In the genomic region with DNA sequence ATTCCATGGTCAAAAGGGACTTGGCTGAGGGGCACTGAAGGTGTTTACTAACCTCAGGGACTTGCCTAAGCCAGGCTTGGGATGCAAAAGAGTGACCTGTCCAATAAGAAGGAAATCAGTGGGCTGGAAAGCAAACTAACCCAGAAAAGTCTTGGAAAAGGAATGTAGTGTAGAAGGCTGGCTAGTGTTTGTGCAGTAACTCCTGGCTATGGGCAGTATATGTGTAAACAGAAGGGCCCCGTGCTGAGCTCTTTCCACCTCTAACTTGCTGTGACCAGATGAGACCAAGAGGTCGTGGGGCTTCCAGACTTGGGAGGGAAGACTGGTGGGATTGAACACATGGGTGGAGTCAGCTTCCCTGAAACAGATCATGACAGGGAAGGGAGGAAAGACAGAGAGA, we compare ENCODE assay signal across 11 cellular contexts. TPM values are rescaled to one million over a fixed set of nuclear protein-coding genes. Genes with fewer than 3 reads are reported as not detected.
DNase-seq lines count a peak whose midpoint lies in the region; ATAC-seq, FAIRE-seq and TF ChIP-seq lines count a peak whose summit lies in the region.
"Had no signal": no experiment of that assay in that cellular context is flagged by ENCODE, and none has a peak within 500 bp of the region (broad histone marks: within the 10 kb centered on the region; RNA-seq: fewer than 3 reads in every experiment).

No MANE protein-coding gene starts in this region.

- H2AFZ ChIP-seq in HepG2 (ENCODE audit: low read length) (no peak overlapping the region), astrocyte (ENCODE audit: low read depth, low read length) (no peak overlapping the region)

- H3K27ac Mint-ChIP-seq in astrocyte (ENCODE audit: unreplicated experiment), result peak overlapping the region; percentile 69
- H3K27ac Mint-ChIP-seq in naive B cell, result peak overlapping the region in 3 of 6 donors; percentile 48 to 75 (median 57)

- intact Hi-C loops in HepG2 (cut with micrococcal nuclease; ENCODE audit: unreplicated experiment) (no loop called here), right lobe of liver (cut with DNase I) (no loop called here), vagina (cut with DNase I) (no loop called here)

- DNase-seq in HepG2 (ENCODE audit: low spot score), result no peak
- DNase-seq in right lobe of liver, result no peak
- no peak for DNase-seq in astrocyte (ENCODE audit: low read depth)
- no peak for DNase-seq in naive B cell
- DNase-seq in vagina (ENCODE audit: extremely low spot score in 2 of 2), result no peak
- no peak for DNase-seq in NCI-H1105 (lab: John Stamatoyannopoulos, UW)
- DNase-seq in NAMALWA (ENCODE audit: low spot score), result no peak
- DNase-seq: adrenal gland, kidney had no signal

- TF ChIP-seq POLR2A in HepG2 (IDR thresholded peaks at IDR 0.05; ENCODE audit: insufficient read depth in 1 of 2, low read depth in 2 of 2, low read length in 2 of 2) (no peak), right lobe of liver (IDR thresholded peaks at IDR 0.05) (no peak), vagina (IDR thresholded peaks at IDR 0.05) (no peak)

- no peaks in the 10 kb centered on the region for H4K20me1 ChIP-seq in HepG2 (ENCODE audit: insufficient read depth, low read length)
- no peaks in the 10 kb centered on the region for H4K20me1 ChIP-seq in astrocyte (ENCODE audit: insufficient read depth, low read length)

- CTCF ChIA-PET in HepG2 (lab: Yijun Ruan, JAX; ENCODE audit: low intra/inter-chr PET ratio, low total read pairs), result no interaction called here

- H3K27ac ChIP-seq in HepG2 (ENCODE audit: extremely low read length, insufficient read depth, low read length) (peak overlapping the region; percentile 29), right lobe of liver (no peak overlapping the region), astrocyte (ENCODE audit: low read depth, low read length) (no peak overlapping the region), vagina (peak overlapping the region; percentile 33)

- H3K9ac ChIP-seq in HepG2 (ENCODE audit: insufficient read depth, low read depth, low read length), result peak overlapping the region; percentile 31; the same call in 1 of the 2 replicates
- no peak overlapping the region for H3K9ac ChIP-seq in astrocyte (ENCODE audit: low read length)

- POLR2A ChIA-PET in HepG2 (lab: Yijun Ruan, JAX), result interaction anchor here (0.9 to 9.1 kb wide), 5 partner anchors 10 to 35 kb away, joined by 3 to 150 read pairs (median 8); partner anchors contain the start of gene ANXA9

- ATAC-seq in HepG2 (no peak), right lobe of liver (no peak), naive B cell (ENCODE audit: low read depth in 2 of 2) (no peak), GM21619 (IDR thresholded peaks at IDR 0.05; ENCODE audit: unreplicated experiment) (no peak)

- no peak for TF ChIP-seq CTCF in HepG2 (CRISPR knock-in tag; IDR thresholded peaks at IDR 0.05)
- no peak for TF ChIP-seq CTCF in right lobe of liver (IDR thresholded peaks at IDR 0.05)
- no peak for TF ChIP-seq CTCF in astrocyte (IDR thresholded peaks at IDR 0.05; ENCODE audit: insufficient read depth, low read depth, low read length)
- no peak for TF ChIP-seq CTCF in vagina (IDR thresholded peaks at IDR 0.05)

- no TSS peak for BruUV-seq in HepG2 (replicated peaks; lab: Mats Ljungman, UMichigan)

- in situ Hi-C loops in HepG2 (cut with HindIII; ENCODE audit: extremely low pct_ligation_motif_present, low pct_unique_long_range_greater_than_20kb), result no loop called here

- WGBS in HepG2 (ENCODE audit: low lambda C conversion rate), result 12% methylated on average over 2 of the region's 2 CpGs
- WGBS in right lobe of liver (ENCODE audit: insufficient coverage, low coverage, low lambda C conversion rate, missing lambda C conversion rate), result 21% methylated on average over 2 of the region's 2 CpGs

- H3K4me1 Mint-ChIP-seq in astrocyte (ENCODE audit: low read depth, unreplicated experiment) (peaks cover 45% of the 10 kb centered on the region), naive B cell (peaks cover 37 to 51% (median 47%) of the 10 kb centered on the region in 3 donors)

- peaks cover 15% of the 10 kb centered on the region for H3K79me2 ChIP-seq in HepG2 (ENCODE audit: insufficient read depth, low read length)
- peaks cover 3% of the 10 kb centered on the region for H3K79me2 ChIP-seq in astrocyte (ENCODE audit: insufficient read depth, low read length)

- TF ChIP-seq RAD21 in HepG2 (CRISPR knock-in tag; IDR thresholded peaks at IDR 0.05), result no peak

- H3K4me3 Mint-ChIP-seq in astrocyte (ENCODE audit: unreplicated experiment) (no peak overlapping the region), naive B cell (peak overlapping the region in 6 of 8 donors; percentile 3 to 61 (median 25))

- H3K4me3 ChIP-seq in HepG2 (replicated peaks in 1 of 3; ENCODE audit: insufficient read depth in 1 of 3, low read depth in 2 of 3, low read length in 3 of 3) (no peak overlapping the region; a peak in 1 of 6 replicates), right lobe of liver (no peak overlapping the region), astrocyte (ENCODE audit: insufficient read depth, low read depth, low read length) (no peak overlapping the region), vagina (peak overlapping the region in 1 of 2 donors; percentile 16)
- H3K4me3 ChIP-seq: HAP-1 had no signal

- H3K4me1 ChIP-seq in HepG2 (ENCODE audit: insufficient read depth, low read length) (peaks cover 60% of the 10 kb centered on the region), right lobe of liver (peaks cover 0 to 38% (median 17%) of the 10 kb centered on the region in 4 donors), astrocyte (ENCODE audit: insufficient read depth, low read length) (peaks cover 51% of the 10 kb centered on the region), vagina (peaks cover 51% of the 10 kb centered on the region)

- no peaks in the 10 kb centered on the region for H3K9me3 ChIP-seq in HepG2 (ENCODE audit: low read length)
- H3K9me3 ChIP-seq in right lobe of liver, result no peaks in the 10 kb centered on the region
- H3K9me3 ChIP-seq in astrocyte (ENCODE audit: insufficient read depth, low read depth, low read length), result no peaks in the 10 kb centered on the region
- H3K9me3 ChIP-seq in vagina, result no peaks in the 10 kb centered on the region
- H3K9me3 ChIP-seq: adrenal gland, HAP-1 had no signal

- H3K27me3 ChIP-seq in HepG2 (ENCODE audit: control insufficient read depth in 1 of 2, insufficient read depth in 2 of 2, low read length in 2 of 2) (no peaks in the 10 kb centered on the region; a peak in 1 of 5 replicates), right lobe of liver (no peaks in the 10 kb centered on the region), astrocyte (ENCODE audit: insufficient read depth, low read length) (no peaks in the 10 kb centered on the region), vagina (no peaks in the 10 kb centered on the region)
- H3K27me3 ChIP-seq: adrenal gland had no signal

- H3K9me3 Mint-ChIP-seq in astrocyte (ENCODE audit: unreplicated experiment) (no peaks in the 10 kb centered on the region), naive B cell (no peaks in the 10 kb centered on the region)

- no peak for FAIRE-seq in HepG2 (lab: Jason Lieb, UNC)
- FAIRE-seq in astrocyte (lab: Jason Lieb, UNC), result no peak
- FAIRE-seq: kidney had no signal

- H3K27me3 Mint-ChIP-seq in astrocyte (ENCODE audit: low read depth, unreplicated experiment), result no peaks in the 10 kb centered on the region
- no peaks in the 10 kb centered on the region for H3K27me3 Mint-ChIP-seq in naive B cell

- TF ChIP-seq EP300 in HepG2 (IDR thresholded peaks at IDR 0.05; ENCODE audit: low read depth in 2 of 2, low read length in 2 of 2), result no peak
- TF ChIP-seq EP300 in HepG2 (CRISPR knock-in tag; IDR thresholded peaks at IDR 0.05; ENCODE audit: borderline replicate concordance), result no peak

- H3K36me3 Mint-ChIP-seq in astrocyte (ENCODE audit: low read depth, unreplicated experiment), result peaks cover 5% of the 10 kb centered on the region
- H3K36me3 Mint-ChIP-seq in naive B cell, result peaks cover 4 to 8% of the 10 kb centered on the region in 2 donors

- peaks cover 7 to 31% of the 10 kb centered on the region in 2 experiments; a peak in 4 of 5 replicates for H3K36me3 ChIP-seq in HepG2 (replicated peaks in 1 of 2; ENCODE audit: control insufficient read depth in 1 of 2, insufficient read depth in 2 of 2, low read length in 2 of 2)
- H3K36me3 ChIP-seq in right lobe of liver, result peaks cover 0 to 27% (median 10%) of the 10 kb centered on the region in 4 donors
- H3K36me3 ChIP-seq in astrocyte (ENCODE audit: insufficient read depth, low read length), result no peaks in the 10 kb centered on the region
- H3K36me3 ChIP-seq in vagina, result peaks cover 0 to 34% of the 10 kb centered on the region in 2 donors

- H3K4me2 ChIP-seq in HepG2 (ENCODE audit: low read depth, low read length) (peak overlapping the region; percentile 65), astrocyte (ENCODE audit: low read length) (no peak overlapping the region)

RNA-seq across cellular contexts. Expression of gene MINDY1, which starts 4.1 kb away (rescaled TPM):
- total RNA-seq in HepG2 (2016; rRNA removed; fragmentation: Illumina TruSeq; extraction: Trizol) (9.2 and 11.1 TPM in 2 replicates), right lobe of liver (10 to 100 TPM; 10.1 to 19.7 (median 15.4) TPM), astrocyte (8.5 and 8.8 TPM in 2 replicates), vagina (27.0 TPM)
- total RNA-seq in HepG2 (2016; cell fraction: cytosol; rRNA removed; fragmentation: Illumina TruSeq; extraction: Trizol; ENCODE audit: low read depth), result 1.5 and 1.9 TPM in 2 replicates
- 8.8 and 11.0 TPM in 2 replicates for total RNA-seq in HepG2 (2016; cell fraction: insoluble cytoplasmic fraction; rRNA removed; fragmentation: Illumina TruSeq; extraction: Trizol)
- 3.7 and 4.9 TPM in 2 replicates for total RNA-seq in HepG2 (2016; cell fraction: membrane; rRNA removed; fragmentation: Illumina TruSeq; extraction: Trizol)
- 8.5 and 8.9 TPM in 2 replicates for total RNA-seq in HepG2 (2016; cell fraction: nucleus; rRNA removed; fragmentation: Illumina TruSeq; extraction: Trizol)
- polyA plus RNA-seq in HepG2 (2011; rRNA removed) (15.0 and 18.0 TPM in 2 replicates), naive B cell (ENCODE audit: low read depth in 6 of 6) (1 to 10 TPM; 2.4 to 8.8 (median 3.5) TPM)
- polyA plus RNA-seq in HepG2 (2011; cell fraction: cytosol; rRNA removed), result 7.7 and 9.4 TPM in 2 replicates
- polyA plus RNA-seq in HepG2 (2011; cell fraction: nucleus; rRNA removed), result 31.0 and 32.8 TPM in 2 replicates
- 8.2 and 9.6 TPM in 2 replicates for polyA plus RNA-seq in HepG2 (2012)
- polyA plus RNA-seq in HepG2 (2016; cell fraction: cytosol; fragmentation: Illumina TruSeq; extraction: Trizol; ENCODE audit: low read depth), result 0.92 and 1.1 TPM in 2 replicates
- polyA plus RNA-seq in HepG2 (2016; cell fraction: insoluble cytoplasmic fraction; fragmentation: Illumina TruSeq; extraction: Trizol; ENCODE audit: low read depth), result 7.1 and 9.8 TPM in 2 replicates
- 2.3 and 3.0 TPM in 2 replicates for polyA plus RNA-seq in HepG2 (2016; cell fraction: membrane; fragmentation: Illumina TruSeq; extraction: Trizol; ENCODE audit: low read depth)
- 13.4 and 14.4 TPM in 2 replicates for polyA plus RNA-seq in HepG2 (2016; cell fraction: nucleus; fragmentation: Illumina TruSeq; extraction: Trizol; ENCODE audit: insufficient read depth, low read depth)
- 24.5 and 31.9 TPM in 2 replicates for polyA minus RNA-seq in HepG2 (2011; rRNA and poly(A)+ RNA removed; ENCODE audit: low replicate concordance)
- polyA minus RNA-seq in HepG2 (2011; cell fraction: cytosol; rRNA and poly(A)+ RNA removed), result 13.3 and 14.8 TPM in 2 replicates
- polyA minus RNA-seq in HepG2 (2011; cell fraction: nucleus; rRNA and poly(A)+ RNA removed), result 13.6 and 15.3 TPM in 2 replicates

RNA-seq across cellular contexts. Expression of gene PRUNE1, which starts 5.6 kb away (rescaled TPM):
- 19.0 and 26.2 TPM in 2 replicates for total RNA-seq in HepG2 (2016; rRNA removed; fragmentation: Illumina TruSeq; extraction: Trizol)
- 12.5 and 13.5 TPM in 2 replicates for total RNA-seq in HepG2 (2016; cell fraction: cytosol; rRNA removed; fragmentation: Illumina TruSeq; extraction: Trizol; ENCODE audit: low read depth)
- total RNA-seq in HepG2 (2016; cell fraction: insoluble cytoplasmic fraction; rRNA removed; fragmentation: Illumina TruSeq; extraction: Trizol), result 18.9 and 24.2 TPM in 2 replicates
- 15.0 and 18.8 TPM in 2 replicates for total RNA-seq in HepG2 (2016; cell fraction: membrane; rRNA removed; fragmentation: Illumina TruSeq; extraction: Trizol)
- 10.4 and 11.9 TPM in 2 replicates for total RNA-seq in HepG2 (2016; cell fraction: nucleus; rRNA removed; fragmentation: Illumina TruSeq; extraction: Trizol)
- polyA plus RNA-seq in HepG2 (2011; rRNA removed), result 24.4 and 31.9 TPM in 2 replicates
- 27.4 and 28.5 TPM in 2 replicates for polyA plus RNA-seq in HepG2 (2011; cell fraction: cytosol; rRNA removed)
- 14.1 and 14.8 TPM in 2 replicates for polyA plus RNA-seq in HepG2 (2011; cell fraction: nucleus; rRNA removed)
- polyA plus RNA-seq in HepG2 (2012), result 15.7 and 18.3 TPM in 2 replicates
- polyA plus RNA-seq in HepG2 (2016; cell fraction: cytosol; fragmentation: Illumina TruSeq; extraction: Trizol; ENCODE audit: low read depth), result 4.3 and 5.1 TPM in 2 replicates
- 30.3 and 30.6 TPM in 2 replicates for polyA plus RNA-seq in HepG2 (2016; cell fraction: insoluble cytoplasmic fraction; fragmentation: Illumina TruSeq; extraction: Trizol; ENCODE audit: low read depth)
- 12.6 and 13.9 TPM in 2 replicates for polyA plus RNA-seq in HepG2 (2016; cell fraction: membrane; fragmentation: Illumina TruSeq; extraction: Trizol; ENCODE audit: low read depth)
- 18.7 and 18.9 TPM in 2 replicates for polyA plus RNA-seq in HepG2 (2016; cell fraction: nucleus; fragmentation: Illumina TruSeq; extraction: Trizol; ENCODE audit: insufficient read depth, low read depth)
- 47.8 and 51.4 TPM in 2 replicates for polyA minus RNA-seq in HepG2 (2011; rRNA and poly(A)+ RNA removed; ENCODE audit: low replicate concordance)
- 18.1 and 20.1 TPM in 2 replicates for polyA minus RNA-seq in HepG2 (2011; cell fraction: cytosol; rRNA and poly(A)+ RNA removed)
- polyA minus RNA-seq in HepG2 (2011; cell fraction: nucleus; rRNA and poly(A)+ RNA removed), result 10.6 and 12.7 TPM in 2 replicates
- total RNA-seq in right lobe of liver, result 10 to 100 TPM in 4 of 6 experiments, 1 to 10 TPM in 2; 4.7 to 12.0 (median 10.1) TPM
- total RNA-seq in astrocyte, result 14.3 and 17.6 TPM in 2 replicates
- 10 to 100 TPM; 40.2 to 89.9 (median 48.7) TPM for polyA plus RNA-seq in naive B cell (ENCODE audit: low read depth in 6 of 6)
- 25.5 TPM for total RNA-seq in vagina

RNA-seq across cellular contexts. Expression of gene ANXA9, which starts 20.5 kb away (rescaled TPM):
- 23.9 and 29.9 TPM in 2 replicates for total RNA-seq in HepG2 (2016; rRNA removed; fragmentation: Illumina TruSeq; extraction: Trizol)
- total RNA-seq in HepG2 (2016; cell fraction: cytosol; rRNA removed; fragmentation: Illumina TruSeq; extraction: Trizol; ENCODE audit: low read depth), result 23.6 and 28.6 TPM in 2 replicates
- 24.2 and 31.1 TPM in 2 replicates for total RNA-seq in HepG2 (2016; cell fraction: insoluble cytoplasmic fraction; rRNA removed; fragmentation: Illumina TruSeq; extraction: Trizol)
- total RNA-seq in HepG2 (2016; cell fraction: membrane; rRNA removed; fragmentation: Illumina TruSeq; extraction: Trizol), result 36.8 and 45.0 TPM in 2 replicates
- 13.1 and 16.4 TPM in 2 replicates for total RNA-seq in HepG2 (2016; cell fraction: nucleus; rRNA removed; fragmentation: Illumina TruSeq; extraction: Trizol)
- 13.3 and 14.3 TPM in 2 replicates for polyA plus RNA-seq in HepG2 (2011; rRNA removed)
- polyA plus RNA-seq in HepG2 (2011; cell fraction: cytosol; rRNA removed), result 13.7 and 18.5 TPM in 2 replicates
- 22.7 and 24.4 TPM in 2 replicates for polyA plus RNA-seq in HepG2 (2011; cell fraction: nucleus; rRNA removed)
- 8.0 and 10.7 TPM in 2 replicates for polyA plus RNA-seq in HepG2 (2012)
- polyA plus RNA-seq in HepG2 (2016; cell fraction: cytosol; fragmentation: Illumina TruSeq; extraction: Trizol; ENCODE audit: low read depth), result 31.8 and 41.1 TPM in 2 replicates
- polyA plus RNA-seq in HepG2 (2016; cell fraction: insoluble cytoplasmic fraction; fragmentation: Illumina TruSeq; extraction: Trizol; ENCODE audit: low read depth), result 34.4 and 34.7 TPM in 2 replicates
- 37.6 and 45.5 TPM in 2 replicates for polyA plus RNA-seq in HepG2 (2016; cell fraction: membrane; fragmentation: Illumina TruSeq; extraction: Trizol; ENCODE audit: low read depth)
- 19.8 and 22.9 TPM in 2 replicates for polyA plus RNA-seq in HepG2 (2016; cell fraction: nucleus; fragmentation: Illumina TruSeq; extraction: Trizol; ENCODE audit: insufficient read depth, low read depth)
- polyA minus RNA-seq in HepG2 (2011; rRNA and poly(A)+ RNA removed; ENCODE audit: low replicate concordance), result 6.4 and 37.2 TPM in 2 replicates
- 11.8 and 16.0 TPM in 2 replicates for polyA minus RNA-seq in HepG2 (2011; cell fraction: cytosol; rRNA and poly(A)+ RNA removed)
- polyA minus RNA-seq in HepG2 (2011; cell fraction: nucleus; rRNA and poly(A)+ RNA removed), result 13.8 and 14.7 TPM in 2 replicates
- 10 to 100 TPM in 5 of 6 experiments, 1 to 10 TPM in 1; 9.9 to 18.5 (median 15.1) TPM for total RNA-seq in right lobe of liver
- not detected in 2 replicates for total RNA-seq in astrocyte
- polyA plus RNA-seq in naive B cell (ENCODE audit: low read depth in 6 of 6), result under 1 TPM in 2 of 6 donors, not detected in 4; 0.13 to 0.42 TPM
- total RNA-seq in vagina, result 0.49 TPM

RNA-seq across cellular contexts. Expression of gene CERS2, which starts 28.0 kb away (rescaled TPM):
- 188 and 298 TPM in 2 replicates for total RNA-seq in HepG2 (2016; rRNA removed; fragmentation: Illumina TruSeq; extraction: Trizol)
- 172 and 174 TPM in 2 replicates for total RNA-seq in HepG2 (2016; cell fraction: cytosol; rRNA removed; fragmentation: Illumina TruSeq; extraction: Trizol; ENCODE audit: low read depth)
- 172 and 303 TPM in 2 replicates for total RNA-seq in HepG2 (2016; cell fraction: insoluble cytoplasmic fraction; rRNA removed; fragmentation: Illumina TruSeq; extraction: Trizol)
- 391 and 396 TPM in 2 replicates for total RNA-seq in HepG2 (2016; cell fraction: membrane; rRNA removed; fragmentation: Illumina TruSeq; extraction: Trizol)
- total RNA-seq in HepG2 (2016; cell fraction: nucleus; rRNA removed; fragmentation: Illumina TruSeq; extraction: Trizol), result 237 and 286 TPM in 2 replicates
- polyA plus RNA-seq in HepG2 (2011; rRNA removed), result 269 and 315 TPM in 2 replicates
- 210 and 326 TPM in 2 replicates for polyA plus RNA-seq in HepG2 (2011; cell fraction: cytosol; rRNA removed)
- polyA plus RNA-seq in HepG2 (2011; cell fraction: nucleus; rRNA removed), result 209 and 246 TPM in 2 replicates
- 202 and 241 TPM in 2 replicates for polyA plus RNA-seq in HepG2 (2012)
- polyA plus RNA-seq in HepG2 (2016; cell fraction: cytosol; fragmentation: Illumina TruSeq; extraction: Trizol; ENCODE audit: low read depth), result 183 and 188 TPM in 2 replicates
- polyA plus RNA-seq in HepG2 (2016; cell fraction: insoluble cytoplasmic fraction; fragmentation: Illumina TruSeq; extraction: Trizol; ENCODE audit: low read depth), result 211 and 221 TPM in 2 replicates
- polyA plus RNA-seq in HepG2 (2016; cell fraction: membrane; fragmentation: Illumina TruSeq; extraction: Trizol; ENCODE audit: low read depth), result 341 and 359 TPM in 2 replicates
- polyA plus RNA-seq in HepG2 (2016; cell fraction: nucleus; fragmentation: Illumina TruSeq; extraction: Trizol; ENCODE audit: insufficient read depth, low read depth), result 425 and 431 TPM in 2 replicates
- polyA minus RNA-seq in HepG2 (2011; rRNA and poly(A)+ RNA removed; ENCODE audit: low replicate concordance), result 346 and 363 TPM in 2 replicates
- 145 and 155 TPM in 2 replicates for polyA minus RNA-seq in HepG2 (2011; cell fraction: cytosol; rRNA and poly(A)+ RNA removed)
- polyA minus RNA-seq in HepG2 (2011; cell fraction: nucleus; rRNA and poly(A)+ RNA removed), result 108 and 145 TPM in 2 replicates
- total RNA-seq in right lobe of liver, result 100 to 1,000 TPM; 298 to 572 (median 459) TPM
- 177 and 189 TPM in 2 replicates for total RNA-seq in astrocyte
- 100 to 1,000 TPM in 4 of 6 donors, 10 to 100 TPM in 2; 95.5 to 127 (median 115) TPM for polyA plus RNA-seq in naive B cell (ENCODE audit: low read depth in 6 of 6)
- total RNA-seq in vagina, result 86.4 TPM

RNA-seq across cellular contexts. Expression of gene BNIPL, which starts 33.8 kb away (rescaled TPM):
- total RNA-seq in HepG2 (2016; rRNA removed; fragmentation: Illumina TruSeq; extraction: Trizol) (0.20 and 0.40 TPM in 2 replicates), right lobe of liver (under 1 TPM in 5 of 6 experiments, not detected in 1; 0.12 to 0.76 (median 0.42) TPM), astrocyte (0.29 and 0.73 TPM in 2 replicates), vagina (105 TPM)
- 0.10 and 0.62 TPM in 2 replicates for total RNA-seq in HepG2 (2016; cell fraction: cytosol; rRNA removed; fragmentation: Illumina TruSeq; extraction: Trizol; ENCODE audit: low read depth)
- 0.19 and 0.41 TPM in 2 replicates for total RNA-seq in HepG2 (2016; cell fraction: insoluble cytoplasmic fraction; rRNA removed; fragmentation: Illumina TruSeq; extraction: Trizol)
- total RNA-seq in HepG2 (2016; cell fraction: membrane; rRNA removed; fragmentation: Illumina TruSeq; extraction: Trizol), result 0.21 and 0.40 TPM in 2 replicates
- 0.50 and 1.3 TPM in 2 replicates for total RNA-seq in HepG2 (2016; cell fraction: nucleus; rRNA removed; fragmentation: Illumina TruSeq; extraction: Trizol)
- polyA plus RNA-seq in HepG2 (2011; rRNA removed) (0.84 and 1.1 TPM in 2 replicates), naive B cell (ENCODE audit: low read depth in 6 of 6) (under 1 TPM in 1 of 6 donors, not detected in 5; 0.19 TPM)
- 0.13 and 0.17 TPM in 2 replicates for polyA plus RNA-seq in HepG2 (2011; cell fraction: cytosol; rRNA removed)
- 3.3 and 3.7 TPM in 2 replicates for polyA plus RNA-seq in HepG2 (2011; cell fraction: nucleus; rRNA removed)
- 0.52 and 0.79 TPM in 2 replicates for polyA plus RNA-seq in HepG2 (2012)
- polyA plus RNA-seq in HepG2 (2016; cell fraction: cytosol; fragmentation: Illumina TruSeq; extraction: Trizol; ENCODE audit: low read depth), result 0.08 TPM in 2 replicates
- polyA plus RNA-seq in HepG2 (2016; cell fraction: insoluble cytoplasmic fraction; fragmentation: Illumina TruSeq; extraction: Trizol; ENCODE audit: low read depth), result 0.33 TPM in 1 of 2 replicates, not detected in the other
- polyA plus RNA-seq in HepG2 (2016; cell fraction: membrane; fragmentation: Illumina TruSeq; extraction: Trizol; ENCODE audit: low read depth), result 0.05 and 0.16 TPM in 2 replicates
- 1.8 and 2.4 TPM in 2 replicates for polyA plus RNA-seq in HepG2 (2016; cell fraction: nucleus; fragmentation: Illumina TruSeq; extraction: Trizol; ENCODE audit: insufficient read depth, low read depth)
- polyA minus RNA-seq in HepG2 (2011; rRNA and poly(A)+ RNA removed; ENCODE audit: low replicate concordance), result 0.66 and 1.5 TPM in 2 replicates
- polyA minus RNA-seq in HepG2 (2011; cell fraction: cytosol; rRNA and poly(A)+ RNA removed), result 0.26 TPM in 1 of 2 replicates, not detected in the other
- 1.2 and 2.1 TPM in 2 replicates for polyA minus RNA-seq in HepG2 (2011; cell fraction: nucleus; rRNA and poly(A)+ RNA removed)

Comparison
In these comparisons a context has a peak if more than half of its experiments do, and no peak if none do; other contexts are left out.
1. H3K27ac ChIP-seq: peak in HepG2 (single experiment) and vagina (single experiment); none in right lobe of liver (0 of 3) and astrocyte (single experiment).